21 cellular contexts compared by ENCODE assay signal in genomic region chr11:131859811-131860210, GRCh38.
DNase-seq lines count a peak whose midpoint lies in the region; ATAC-seq and TF ChIP-seq lines count a peak whose summit lies in the region.
"Had no signal": no experiment of that assay in that cellular context is flagged by ENCODE, and none has a peak within 500 bp of the region (broad histone marks: within the 10 kb centered on the region; RNA-seq: fewer than 3 reads in every experiment).

No MANE protein-coding gene starts in this region.

- no peaks in the 10 kb centered on the region for H3K36me3 Mint-ChIP-seq in nephron (ENCODE audit: low read depth)
- no peaks in the 10 kb centered on the region for H3K36me3 Mint-ChIP-seq in naive thymus-derived CD8-positive, alpha-beta T cell
- H3K36me3 Mint-ChIP-seq in CD8-positive, alpha-beta memory T cell = no peaks in the 10 kb centered on the region
- H3K36me3 Mint-ChIP-seq: activated CD8-positive, alpha-beta memory T cell treated with anti-CD3 and anti-CD28 coated beads, Interleukin-2, amount 10 ng/mL, durations not matched to agents 7 days and 5 days had no signal

- H3K27ac ChIP-seq in CD8-positive, alpha-beta memory T cell (ENCODE audit: low read depth, low read length) = no peak overlapping the region
- no peak overlapping the region for H3K27ac ChIP-seq in right lobe of liver
- H3K27ac ChIP-seq: pancreas, SJSA1, skin epidermis had no signal

- H3K36me3 ChIP-seq in CD8-positive, alpha-beta memory T cell (ENCODE audit: insufficient read depth, low read length) = no peaks in the 10 kb centered on the region
- no peaks in the 10 kb centered on the region for H3K36me3 ChIP-seq in right lobe of liver
- H3K36me3 ChIP-seq: pancreas, SJSA1 had no signal

- H3K4me1 Mint-ChIP-seq in nephron = peaks cover 18% of the 10 kb centered on the region
- no peaks in the 10 kb centered on the region for H3K4me1 Mint-ChIP-seq in naive thymus-derived CD8-positive, alpha-beta T cell
- no peaks in the 10 kb centered on the region for H3K4me1 Mint-ChIP-seq in CD8-positive, alpha-beta memory T cell
- H3K4me1 Mint-ChIP-seq: activated CD8-positive, alpha-beta memory T cell treated with anti-CD3 and anti-CD28 coated beads, Interleukin-2, amount 10 ng/mL, durations not matched to agents 7 days and 5 days; activated naive CD8-positive, alpha-beta T cell treated with anti-CD3 and anti-CD28 coated beads, Interleukin-2, amount 50 U/mL, for 24 hours; activated T-helper 17 cell treated with anti-CD3 and anti-CD28 coated beads, Interleukin-2, amount 50 U/mL, for 72 hours had no signal

- CTCF ChIA-PET in CD8-positive, alpha-beta memory T cell (lab: Charles Lee) = no interaction called here

- no peaks in the 10 kb centered on the region for H3K27me3 ChIP-seq in CD8-positive, alpha-beta memory T cell (ENCODE audit: insufficient read depth, low read length, poor library complexity, severe bottlenecking)
- H3K27me3 ChIP-seq in right lobe of liver = no peaks in the 10 kb centered on the region
- H3K27me3 ChIP-seq: pancreas, SJSA1 had no signal

- H3K9me3 ChIP-seq in CD8-positive, alpha-beta memory T cell (ENCODE audit: low read length) = no peaks in the 10 kb centered on the region
- H3K9me3 ChIP-seq in right lobe of liver = no peaks in the 10 kb centered on the region
- H3K9me3 ChIP-seq: pancreas, SJSA1 had no signal

- peak; percentile 62 for DNase-seq in EH (ENCODE audit: low read depth)
- peak; percentile 6 for DNase-seq in epithelial cell of esophagus (ENCODE audit: low read depth)
- DNase-seq in naive thymus-derived CD8-positive, alpha-beta T cell = no peak
- no peak for DNase-seq in CD8-positive, alpha-beta memory T cell
- DNase-seq in right lobe of liver = no peak
- DNase-seq: activated CD8-positive, alpha-beta memory T cell treated with anti-CD3 and anti-CD28 coated beads, Interleukin-2, amount 10 ng/mL, durations not matched to agents 7 days and 5 days; activated naive CD8-positive, alpha-beta T cell treated with anti-CD3 and anti-CD28 coated beads, Interleukin-2, amount 50 U/mL, for 24 hours; AML-193; effector memory CD4-positive, alpha-beta T cell; Kasumi-1; NCI-H1417; NCI-H524 treated with DMSO at 0.1 percent for 48 hours; pancreas; stimulated activated CD4-positive, alpha-beta T cell treated with anti-CD3 and anti-CD28 coated beads, Interleukin-4, amount 100 ng/mL, for 1 hour had no signal

- H3K4me3 Mint-ChIP-seq in nephron = no peak overlapping the region
- no peak overlapping the region for H3K4me3 Mint-ChIP-seq in naive thymus-derived CD8-positive, alpha-beta T cell
- no peak overlapping the region for H3K4me3 Mint-ChIP-seq in CD8-positive, alpha-beta memory T cell
- H3K4me3 Mint-ChIP-seq: activated CD8-positive, alpha-beta memory T cell treated with anti-CD3 and anti-CD28 coated beads, Interleukin-2, amount 10 ng/mL, durations not matched to agents 7 days and 5 days; activated naive CD8-positive, alpha-beta T cell treated with anti-CD3 and anti-CD28 coated beads, Interleukin-2, amount 50 U/mL, for 24 hours; activated T-helper 17 cell treated with anti-CD3 and anti-CD28 coated beads, Interleukin-2, amount 50 U/mL, for 72 hours; T-helper 2 cell treated with Interferon-gamma antibody and Interleukin-4, amounts not matched to agents 5 μg/mL and 100 μg/mL, for 36 hours had no signal

- TF ChIP-seq CTCF in epithelial cell of esophagus (IDR thresholded peaks at IDR 0.05; ENCODE audit: insufficient read depth, low read depth, low read length, missing control alignments) (no peak), nephron (IDR thresholded peaks at IDR 0.05; ENCODE audit: unreplicated experiment in 3 of 3) (no peak), right lobe of liver (IDR thresholded peaks at IDR 0.05) (no peak)

- WGBS in right lobe of liver (ENCODE audit: insufficient coverage, low coverage, low lambda C conversion rate, missing lambda C conversion rate) = 19% methylated on average over 4 of the region's 4 CpGs

- H3K4me1 ChIP-seq in CD8-positive, alpha-beta memory T cell (ENCODE audit: insufficient read depth, low read length) = no peaks in the 10 kb centered on the region
- H3K4me1 ChIP-seq in right lobe of liver = no peaks in the 10 kb centered on the region
- H3K4me1 ChIP-seq: pancreas, SJSA1 had no signal

- H3K4me3 ChIP-seq in epithelial cell of esophagus (ENCODE audit: low read length) = no peak overlapping the region
- no peak overlapping the region for H3K4me3 ChIP-seq in CD8-positive, alpha-beta memory T cell (ENCODE audit: low read length)
- H3K4me3 ChIP-seq in right lobe of liver = no peak overlapping the region
- H3K4me3 ChIP-seq: pancreas, SJSA1, skin epidermis had no signal

- TF ChIP-seq POLR2A in right lobe of liver (IDR thresholded peaks at IDR 0.05) = no peak

- intact Hi-C loops in right lobe of liver (cut with DNase I) = loop anchor here in 1 of 2 donors (10.0 kb wide), 1 partner anchor 265 kb away; no protein-coding TSS in a partner anchor

- peak; percentile 91 for ATAC-seq in SK-N-SH treated with all-trans-retinoic acid at 6 μM for 48 hours
- ATAC-seq in naive thymus-derived CD8-positive, alpha-beta T cell = no peak
- ATAC-seq in GM21619 (IDR thresholded peaks at IDR 0.05; ENCODE audit: unreplicated experiment) = no peak
- no peak for ATAC-seq in right lobe of liver
- ATAC-seq: activated CD8-positive, alpha-beta memory T cell treated with anti-CD3 and anti-CD28 coated beads, Interleukin-2, amount 10 ng/mL, durations not matched to agents 7 days and 5 days; activated naive CD8-positive, alpha-beta T cell treated with anti-CD3 and anti-CD28 coated beads, Interleukin-2, amount 50 U/mL, for 24 hours; activated T-helper 17 cell treated with anti-CD3 and anti-CD28 coated beads, Interleukin-2, amount 50 U/mL, for 72 hours; pancreas had no signal

- H3K9me3 Mint-ChIP-seq in nephron = no peaks in the 10 kb centered on the region
- peaks cover 0 to 2% (median 0%) of the 10 kb centered on the region in 9 donors for H3K9me3 Mint-ChIP-seq in naive thymus-derived CD8-positive, alpha-beta T cell
- H3K9me3 Mint-ChIP-seq in CD8-positive, alpha-beta memory T cell = peaks cover 0 to 5% (median 0%) of the 10 kb centered on the region in 5 donors
- H3K9me3 Mint-ChIP-seq: activated naive CD8-positive, alpha-beta T cell treated with anti-CD3 and anti-CD28 coated beads, Interleukin-2, amount 50 U/mL, for 24 hours; T-helper 2 cell treated with Interferon-gamma antibody and Interleukin-4, amounts not matched to agents 5 μg/mL and 100 μg/mL, for 36 hours had no signal

- POLR2A ChIA-PET in naive thymus-derived CD8-positive, alpha-beta T cell (lab: Charles Lee) = no interaction called here
- POLR2A ChIA-PET in CD8-positive, alpha-beta memory T cell (lab: Charles Lee) = no interaction called here

- peaks cover 11% of the 10 kb centered on the region for H3K27me3 Mint-ChIP-seq in nephron (ENCODE audit: low read depth)
- peaks cover 0 to 4% (median 0%) of the 10 kb centered on the region in 5 donors for H3K27me3 Mint-ChIP-seq in naive thymus-derived CD8-positive, alpha-beta T cell
- no peaks in the 10 kb centered on the region for H3K27me3 Mint-ChIP-seq in CD8-positive, alpha-beta memory T cell
- H3K27me3 Mint-ChIP-seq: activated CD8-positive, alpha-beta memory T cell treated with anti-CD3 and anti-CD28 coated beads, Interleukin-2, amount 10 ng/mL, durations not matched to agents 7 days and 5 days; activated naive CD8-positive, alpha-beta T cell treated with anti-CD3 and anti-CD28 coated beads, Interleukin-2, amount 50 U/mL, for 24 hours; activated T-helper 17 cell treated with anti-CD3 and anti-CD28 coated beads, Interleukin-2, amount 50 U/mL, for 72 hours had no signal

- H3K27ac Mint-ChIP-seq in nephron = peak overlapping the region in 2 of 3 experiments; percentile 17 to 67
- H3K27ac Mint-ChIP-seq in naive thymus-derived CD8-positive, alpha-beta T cell = no peak overlapping the region
- H3K27ac Mint-ChIP-seq in CD8-positive, alpha-beta memory T cell = no peak overlapping the region
- H3K27ac Mint-ChIP-seq: activated CD8-positive, alpha-beta memory T cell treated with anti-CD3 and anti-CD28 coated beads, Interleukin-2, amount 10 ng/mL, durations not matched to agents 7 days and 5 days; activated naive CD8-positive, alpha-beta T cell treated with anti-CD3 and anti-CD28 coated beads, Interleukin-2, amount 50 U/mL, for 24 hours; activated T-helper 17 cell treated with anti-CD3 and anti-CD28 coated beads, Interleukin-2, amount 50 U/mL, for 72 hours; T-helper 2 cell treated with Interferon-gamma antibody and Interleukin-4, amounts not matched to agents 5 μg/mL and 100 μg/mL, for 36 hours had no signal

TF ChIP-seq in SK-N-SH treated with all-trans-retinoic acid at 6 μM for 48 hours, 23 proteins besides CTCF, POLR2A, EP300 and RAD21:
- TF ChIP-seq ZC3H10 (CRISPR knock-in tag; IDR thresholded peaks at IDR 0.05) (no peak), TCF4 (CRISPR knock-in tag; IDR thresholded peaks at IDR 0.05; ENCODE audit: borderline replicate concordance) (no peak), ZNF8 (CRISPR knock-in tag; IDR thresholded peaks at IDR 0.05) (no peak), ZFP30 (CRISPR knock-in tag; IDR thresholded peaks at IDR 0.05) (no peak), POU6F1 (CRISPR knock-in tag; IDR thresholded peaks at IDR 0.05; ENCODE audit: borderline replicate concordance, low read depth) (no peak), TOX (CRISPR knock-in tag; IDR thresholded peaks at IDR 0.05; ENCODE audit: borderline replicate concordance) (no peak)

Comparison
In these comparisons a context has a peak if more than half of its experiments do, and no peak if none do; other contexts are left out.
1. DNase-seq: peak in EH (single experiment) and epithelial cell of esophagus (single experiment); none in naive thymus-derived CD8-positive, alpha-beta T cell (0 of 10), CD8-positive, alpha-beta memory T cell (0 of 5) and right lobe of liver (0 of 3).
2. H3K27ac Mint-ChIP-seq: peak in nephron (2 of 3); none in naive thymus-derived CD8-positive, alpha-beta T cell (0 of 10) and CD8-positive, alpha-beta memory T cell (0 of 8).